Comparison of ENCODE assay signal across 17 cellular contexts in genomic region chr3:96449803-96450202, GRCh38.
DNase-seq lines count a peak whose midpoint lies in the region; ATAC-seq and TF ChIP-seq lines count a peak whose summit lies in the region.
"Had no signal": no experiment of that assay in that cellular context is flagged by ENCODE, and none has a peak within 500 bp of the region (broad histone marks: within the 10 kb centered on the region; RNA-seq: fewer than 3 reads in every experiment).

No MANE protein-coding gene starts in this region.

- H3K27me3 ChIP-seq in gastroesophageal sphincter (no peaks in the 10 kb centered on the region), MG63 (no peaks in the 10 kb centered on the region)
- H3K27me3 ChIP-seq: BLaER1, heart right ventricle, neutrophil, vagina had no signal

- no peak for TF ChIP-seq EP300 in gastroesophageal sphincter (IDR thresholded peaks at IDR 0.05)

- ATAC-seq in gastroesophageal sphincter (peak; percentile 46), GM19452 (IDR thresholded peaks at IDR 0.05; ENCODE audit: unreplicated experiment) (no peak)
- ATAC-seq: activated CD4-positive, CD25-positive, alpha-beta regulatory T cell treated with anti-CD3 and anti-CD28 coated beads, Interleukin-2, amount 50 U/mL, for 24 hours; activated naive CD8-positive, alpha-beta T cell treated with anti-CD3 and anti-CD28 coated beads, Interleukin-2, amount 50 U/mL, for 24 hours; heart right ventricle; Panc1; T-cell had no signal

- DNase-seq in NCI-H1436 treated with DMSO at 0.1 percent for 48 hours (lab: John Stamatoyannopoulos, UW) (peak; percentile 60), NCI-H510A (lab: John Stamatoyannopoulos, UW) (peak; percentile 63), retina (peak; percentile 21), globus pallidus (ENCODE audit: low spot score) (no peak), MG63 (no peak)
- DNase-seq: activated naive CD8-positive, alpha-beta T cell treated with anti-CD3 and anti-CD28 coated beads, Interleukin-2, amount 50 U/mL, for 24 hours; activated T-cell treated with anti-CD3 and anti-CD28 coated beads, Interleukin-2, amount 50 U/mL, for 1 hour; heart right ventricle; stimulated activated naive CD4-positive, alpha-beta T cell treated with Interleukin-2 at 50 U/mL for 16 hours; T-cell had no signal

- H3K36me3 ChIP-seq in gastroesophageal sphincter, result no peaks in the 10 kb centered on the region
- no peaks in the 10 kb centered on the region for H3K36me3 ChIP-seq in MG63
- H3K36me3 ChIP-seq: BLaER1, heart right ventricle, neutrophil, vagina had no signal

- no peak overlapping the region for H3K27ac ChIP-seq in gastroesophageal sphincter
- H3K27ac ChIP-seq: BLaER1, heart right ventricle, neutrophil, vagina had no signal

- TF ChIP-seq POLR2A in gastroesophageal sphincter (IDR thresholded peaks at IDR 0.05), result no peak

- H3K4me3 ChIP-seq in gastroesophageal sphincter, result no peak overlapping the region
- H3K4me3 ChIP-seq in MG63, result no peak overlapping the region
- H3K4me3 ChIP-seq: BLaER1, heart right ventricle, vagina had no signal

- H3K9me3 ChIP-seq in gastroesophageal sphincter, result no peaks in the 10 kb centered on the region
- no peaks in the 10 kb centered on the region for H3K9me3 ChIP-seq in MG63
- H3K9me3 ChIP-seq: BLaER1, heart right ventricle, neutrophil, vagina had no signal

- 24 to 36% methylated on average over 2 to 4 of the region's 4 CpGs for WGBS in gastroesophageal sphincter (ENCODE audit: low coverage in 1 of 2), 2 donors

- no peak for TF ChIP-seq CTCF in gastroesophageal sphincter (IDR thresholded peaks at IDR 0.05)

- H3K4me1 ChIP-seq in gastroesophageal sphincter, result no peaks in the 10 kb centered on the region
- H3K4me1 ChIP-seq: BLaER1, heart right ventricle, vagina had no signal

Comparison
In these comparisons a context has a peak if more than half of its experiments do, and no peak if none do; other contexts are left out.
1. DNase-seq: peak in NCI-H1436 treated with DMSO at 0.1 percent for 48 hours (single experiment), NCI-H510A (single experiment) and retina (single experiment); none in globus pallidus (single experiment) and MG63 (single experiment).